Comparison of ENCODE assay signal across 1 cellular context in genomic region chr2:101981484-101981883, GRCh38.
TF ChIP-seq lines count a peak whose summit lies in the region.

No MANE protein-coding gene starts in this region.

TF ChIP-seq in GM23338, 12 proteins besides CTCF, POLR2A, EP300 and RAD21 (continued from another document):
- TF ChIP-seq ZNF114 (CRISPR knock-in tag; IDR thresholded peaks at IDR 0.05) (no peak), JUNB (IDR thresholded peaks at IDR 0.05; ENCODE audit: unreplicated experiment) (no peak), REST (IDR thresholded peaks at IDR 0.05; ENCODE audit: unreplicated experiment) (no peak), EZH2phosphoT487 (IDR thresholded peaks at IDR 0.05; ENCODE audit: unreplicated experiment) (no peak), ZNF462 (CRISPR knock-in tag; IDR thresholded peaks at IDR 0.05) (no peak), NANOG (IDR thresholded peaks at IDR 0.05; ENCODE audit: borderline replicate concordance) (no peak), CREB1 (CRISPR knock-in tag; IDR thresholded peaks at IDR 0.05; ENCODE audit: low read depth) (no peak)
